Comparison of ENCODE assay signal across 25 cellular contexts in genomic region chr1:41878911-41879310, GRCh38.
"Had no signal": no experiment of that assay in that cellular context is flagged by ENCODE, and none has a peak within 500 bp of the region (broad histone marks: within the 10 kb centered on the region; RNA-seq: fewer than 3 reads in every experiment).

No MANE protein-coding gene starts in this region.

- DNase-seq: activated CD4-positive, alpha-beta memory T cell treated with anti-CD3 and anti-CD28 coated beads for 36 hours; activated CD4-positive, alpha-beta T cell treated with anti-CD3 and anti-CD28 coated beads for 48 hours; activated naive CD4-positive, alpha-beta T cell; activated T-cell treated with anti-CD3 and anti-CD28 coated beads, Interleukin-2, amount 50 U/mL, for 4 hours; anterior cingulate cortex; dermis blood vessel endothelial cell; effector CD4-positive, alpha-beta T cell; foreskin melanocyte; kidney glomerular epithelial cell; lower lobe of right lung; retina; stimulated activated CD4-positive, alpha-beta T cell treated with anti-CD3 and anti-CD28 coated beads, Interleukin-12 subunit alpha, Interleukin-12 subunit beta, amount 100 ng/mL, for 4 hours; stimulated activated CD4-positive, alpha-beta T cell treated with anti-CD3 and anti-CD28 coated beads, Interleukin-4, amount 100 ng/mL, for 24 hours; stimulated activated naive CD8-positive, alpha-beta T cell treated with anti-CD3 and anti-CD28 coated beads, Interleukin-15, amount 100 ng/mL, for 72 hours; substantia nigra; T-cell; upper lobe of right lung had no signal

- H3K36me3 ChIP-seq: esophagus muscularis mucosa, lower lobe of right lung, neutrophil, upper lobe of right lung had no signal

- H3K4me3 ChIP-seq: esophagus muscularis mucosa, lower lobe of right lung, skin epidermis, upper lobe of right lung had no signal

- H3K27me3 ChIP-seq: esophagus muscularis mucosa, neutrophil, upper lobe of right lung had no signal

- H3K9me3 ChIP-seq: esophagus muscularis mucosa, lower lobe of right lung, neutrophil, upper lobe of right lung had no signal

- FAIRE-seq: bronchial epithelial cell, colon had no signal

- ATAC-seq: activated T-cell treated with anti-CD3 and anti-CD28 coated beads, Interleukin-2, amount 50 U/mL, for 4 hours; left lobe of liver; lower lobe of right lung; sciatic nerve; stimulated activated memory B cell treated with anti-CD40 and anti-IgM and Interleukin-4, amounts not matched to agents 10 μg/mL and 1 μg/mL and 100 μg/mL, for 72 hours; stimulated activated naive CD8-positive, alpha-beta T cell treated with anti-CD3 and anti-CD28 coated beads, Interleukin-15, amount 100 ng/mL, for 72 hours; T-cell; upper lobe of right lung had no signal

- H3K27ac ChIP-seq: esophagus muscularis mucosa, lower lobe of right lung, neutrophil, skin epidermis, upper lobe of right lung had no signal
